In the genomic region with DNA sequence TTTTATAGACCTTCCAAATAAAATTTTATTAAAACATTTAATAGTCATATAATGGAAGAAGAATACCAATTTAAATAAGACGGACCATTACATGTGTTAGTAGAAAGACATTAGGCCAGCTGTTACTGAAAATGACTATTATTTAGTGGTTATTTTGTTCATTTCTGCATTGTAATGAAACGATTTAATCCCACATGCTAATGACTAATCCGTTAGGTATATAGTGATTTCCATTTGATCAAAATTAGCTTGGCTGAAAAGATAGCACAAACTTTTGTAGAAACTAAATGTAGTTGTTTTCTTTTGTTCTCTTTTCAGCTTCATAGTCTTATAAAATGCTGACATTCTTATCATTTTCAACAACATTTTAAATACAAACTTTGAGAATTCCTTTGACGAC, we compare ENCODE assay signal across 31 cellular contexts.
"Had no signal": no experiment of that assay in that cellular context is flagged by ENCODE, and none has a peak within 500 bp of the region (broad histone marks: within the 10 kb centered on the region; RNA-seq: fewer than 3 reads in every experiment).

No MANE protein-coding gene starts in this region.

- H3K9me3 Mint-ChIP-seq: stimulated activated memory B cell treated with anti-CD40 and anti-IgM and Interleukin-4, amounts not matched to agents 10 μg/mL and 1 μg/mL and 100 μg/mL, for 72 hours had no signal

- H3K36me3 Mint-ChIP-seq: activated naive CD8-positive, alpha-beta T cell; immature natural killer cell; natural killer cell; stimulated activated memory B cell treated with anti-CD40 and anti-IgM and Interleukin-4, amounts not matched to agents 10 μg/mL and 1 μg/mL and 100 μg/mL, for 72 hours had no signal

- H3K27me3 ChIP-seq: adrenal gland, breast epithelium, stomach, thyroid gland, upper lobe of left lung had no signal

- H3K4me3 ChIP-seq: adrenal gland, breast epithelium, prostate gland, stomach, thyroid gland, upper lobe of left lung had no signal

- H3K27ac ChIP-seq: adrenal gland, breast epithelium, prostate gland, stomach, thyroid gland, upper lobe of left lung, WERI-Rb-1 had no signal

- H3K9me3 ChIP-seq: adrenal gland, breast epithelium, prostate gland, stomach, thyroid gland, upper lobe of left lung had no signal

- H3K27me3 Mint-ChIP-seq: activated naive CD8-positive, alpha-beta T cell; stimulated activated memory B cell treated with anti-CD40 and anti-IgM and Interleukin-4, amounts not matched to agents 10 μg/mL and 1 μg/mL and 100 μg/mL, for 72 hours had no signal

- H3K27ac Mint-ChIP-seq: activated naive CD8-positive, alpha-beta T cell; immature natural killer cell; natural killer cell; stimulated activated memory B cell treated with anti-CD40 and anti-IgM and Interleukin-4, amounts not matched to agents 10 μg/mL and 1 μg/mL and 100 μg/mL, for 72 hours had no signal

- H3K4me1 Mint-ChIP-seq: immature natural killer cell; natural killer cell; stimulated activated memory B cell treated with anti-CD40 and anti-IgM and Interleukin-4, amounts not matched to agents 10 μg/mL and 1 μg/mL and 100 μg/mL, for 72 hours had no signal

- H3K4me1 ChIP-seq: adrenal gland, breast epithelium, prostate gland, stomach, thyroid gland, upper lobe of left lung had no signal

- H3K36me3 ChIP-seq: adrenal gland, breast epithelium, prostate gland, stomach, thyroid gland, upper lobe of left lung, WERI-Rb-1 had no signal

- H3K4me3 Mint-ChIP-seq: activated naive CD8-positive, alpha-beta T cell; immature natural killer cell; natural killer cell; stimulated activated memory B cell treated with anti-CD40 and anti-IgM and Interleukin-4, amounts not matched to agents 10 μg/mL and 1 μg/mL and 100 μg/mL, for 72 hours had no signal

- DNase-seq: activated CD4-positive, alpha-beta T cell treated with anti-CD3 and anti-CD28 coated beads for 48 hours; activated CD4-positive, alpha-beta T cell treated with anti-CD3 and anti-CD28 coated beads, Interleukin-2, amount 50 U/mL, for 48 hours; activated CD8-positive, alpha-beta memory T cell treated with anti-CD3 and anti-CD28 coated beads for 24 hours; activated effector memory CD4-positive, alpha-beta T cell treated with Interleukin-2 at 50 U/mL for 16 hours; activated naive CD4-positive, alpha-beta T cell treated with Interleukin-2 at 50 U/mL for 16 hours; adrenal gland; aorta; central memory CD4-positive, alpha-beta T cell; head of caudate nucleus; hippocampal formation; immature natural killer cell; kidney; left colon; midbrain; natural killer cell; retina; small intestine; stimulated activated CD4-positive, alpha-beta T cell treated with anti-CD3 and anti-CD28 coated beads, Interleukin-1b, Interleukin-23, amount 100 ng/mL, for 48 hours; stimulated activated CD4-positive, alpha-beta T cell treated with anti-CD3 and anti-CD28 coated beads, Interleukin-4, amount 100 ng/mL, for 4 hours; stimulated activated CD8-positive, alpha-beta memory T cell treated with anti-CD3 and anti-CD28 coated beads, Interleukin-4, amount 100 ng/mL, for 48 hours; stomach; T-helper 1 cell; thyroid gland; upper lobe of left lung; WERI-Rb-1 had no signal

- ATAC-seq: activated CD4-positive, CD25-positive, alpha-beta regulatory T cell treated with anti-CD3 and anti-CD28 coated beads, Interleukin-2, amount 50 U/mL, for 24 hours; left colon; natural killer cell; sciatic nerve; stimulated activated memory B cell treated with anti-CD40 and anti-IgM and Interleukin-4, amounts not matched to agents 10 μg/mL and 1 μg/mL and 100 μg/mL, for 72 hours had no signal
